In genomic region chr18:12701161-12701560, GRCh38 we compare ENCODE assay signal across 2 cellular contexts.
TF ChIP-seq lines count a peak whose summit lies in the region.

No MANE protein-coding gene starts in this region.

TF ChIP-seq in SK-N-SH, 30 proteins besides CTCF, POLR2A, EP300 and RAD21 (continued from another document):
- no peak for TF ChIP-seq REST (IDR thresholded peaks at IDR 0.05; ENCODE audit: low read depth, low read length)
- TF ChIP-seq GABPA (IDR thresholded peaks at IDR 0.05; ENCODE audit: low read depth) = no peak
- TF ChIP-seq, protein P1, sequence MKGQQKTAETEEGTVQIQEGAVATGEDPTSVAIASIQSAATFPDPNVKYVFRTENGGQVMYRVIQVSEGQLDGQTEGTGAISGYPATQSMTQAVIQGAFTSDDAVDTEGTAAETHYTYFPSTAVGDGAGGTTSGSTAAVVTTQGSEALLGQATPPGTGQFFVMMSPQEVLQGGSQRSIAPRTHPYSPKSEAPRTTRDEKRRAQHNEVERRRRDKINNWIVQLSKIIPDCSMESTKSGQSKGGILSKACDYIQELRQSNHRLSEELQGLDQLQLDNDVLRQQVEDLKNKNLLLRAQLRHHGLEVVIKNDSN (IDR thresholded peaks at IDR 0.05; ENCODE audit: borderline replicate concordance, low read depth) = no peak
- TF ChIP-seq IRF3 (IDR thresholded peaks at IDR 0.05; ENCODE audit: low read depth, low read length) = no peak

TF ChIP-seq in WTC11, 78 proteins besides CTCF, POLR2A, EP300 and RAD21 (continued from another document):
- TF ChIP-seq NFYB (CRISPR knock-in tag; conservative IDR thresholded peaks at IDR 0.05; ENCODE audit: low read depth) (no peak), ZNF425 (CRISPR knock-in tag; conservative IDR thresholded peaks at IDR 0.05) (no peak), ZNF532 (CRISPR knock-in tag; IDR thresholded peaks at IDR 0.05; ENCODE audit: borderline replicate concordance) (no peak), OVOL2 (CRISPR knock-in tag; IDR thresholded peaks at IDR 0.05; ENCODE audit: borderline replicate concordance) (no peak), IRF2 (CRISPR knock-in tag; IDR thresholded peaks at IDR 0.05; ENCODE audit: borderline replicate concordance, low read depth) (no peak), ZNF671 (CRISPR knock-in tag; IDR thresholded peaks at IDR 0.05) (no peak), ATF2 (CRISPR knock-in tag; IDR thresholded peaks at IDR 0.05; ENCODE audit: borderline replicate concordance, low read depth) (no peak), ZNF232 (CRISPR knock-in tag; IDR thresholded peaks at IDR 0.05) (no peak)
- TF ChIP-seq, protein P2, sequence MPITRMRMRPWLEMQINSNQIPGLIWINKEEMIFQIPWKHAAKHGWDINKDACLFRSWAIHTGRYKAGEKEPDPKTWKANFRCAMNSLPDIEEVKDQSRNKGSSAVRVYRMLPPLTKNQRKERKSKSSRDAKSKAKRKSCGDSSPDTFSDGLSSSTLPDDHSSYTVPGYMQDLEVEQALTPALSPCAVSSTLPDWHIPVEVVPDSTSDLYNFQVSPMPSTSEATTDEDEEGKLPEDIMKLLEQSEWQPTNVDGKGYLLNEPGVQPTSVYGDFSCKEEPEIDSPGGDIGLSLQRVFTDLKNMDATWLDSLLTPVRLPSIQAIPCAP (CRISPR knock-in tag; IDR thresholded peaks at IDR 0.05) = no peak
TF ChIP-seq in WTC11: peak in this region for 0.
